In the genomic region with DNA sequence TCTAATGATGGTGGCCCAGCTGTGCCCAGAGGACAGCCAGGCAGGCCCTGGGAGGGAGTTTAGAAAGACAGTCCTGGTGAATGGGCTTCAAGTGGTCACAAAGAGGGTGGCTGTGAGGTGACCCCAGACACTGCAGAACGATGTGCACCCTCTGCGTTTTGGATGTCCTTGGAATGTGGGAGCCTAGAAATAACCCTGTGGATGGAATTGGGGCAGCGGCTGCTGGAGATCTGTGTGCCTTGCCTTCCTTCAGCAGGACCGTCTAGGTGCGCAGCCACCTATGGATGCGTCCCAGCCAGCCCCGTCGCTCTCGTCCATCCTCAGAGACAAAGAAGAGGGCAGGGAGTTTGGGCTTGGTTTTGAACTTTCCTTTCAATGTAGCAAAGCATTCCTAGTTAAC, we compare ENCODE assay signal across 1 cellular context.
TF ChIP-seq lines count a peak whose summit lies in the region.

No MANE protein-coding gene starts in this region.

TF ChIP-seq in WTC11, 78 proteins besides CTCF, POLR2A, EP300 and RAD21 (continued from another document):
- no peak for TF ChIP-seq NFE2L1 (CRISPR knock-in tag; IDR thresholded peaks at IDR 0.05)
- TF ChIP-seq TCF7 (CRISPR knock-in tag; IDR thresholded peaks at IDR 0.05; ENCODE audit: low read depth) = no peak
- no peak for TF ChIP-seq NR3C1 (CRISPR knock-in tag; conservative IDR thresholded peaks at IDR 0.05; ENCODE audit: low read depth)
- TF ChIP-seq PRRX2 (CRISPR knock-in tag; IDR thresholded peaks at IDR 0.05) = no peak
- TF ChIP-seq, protein P1, sequence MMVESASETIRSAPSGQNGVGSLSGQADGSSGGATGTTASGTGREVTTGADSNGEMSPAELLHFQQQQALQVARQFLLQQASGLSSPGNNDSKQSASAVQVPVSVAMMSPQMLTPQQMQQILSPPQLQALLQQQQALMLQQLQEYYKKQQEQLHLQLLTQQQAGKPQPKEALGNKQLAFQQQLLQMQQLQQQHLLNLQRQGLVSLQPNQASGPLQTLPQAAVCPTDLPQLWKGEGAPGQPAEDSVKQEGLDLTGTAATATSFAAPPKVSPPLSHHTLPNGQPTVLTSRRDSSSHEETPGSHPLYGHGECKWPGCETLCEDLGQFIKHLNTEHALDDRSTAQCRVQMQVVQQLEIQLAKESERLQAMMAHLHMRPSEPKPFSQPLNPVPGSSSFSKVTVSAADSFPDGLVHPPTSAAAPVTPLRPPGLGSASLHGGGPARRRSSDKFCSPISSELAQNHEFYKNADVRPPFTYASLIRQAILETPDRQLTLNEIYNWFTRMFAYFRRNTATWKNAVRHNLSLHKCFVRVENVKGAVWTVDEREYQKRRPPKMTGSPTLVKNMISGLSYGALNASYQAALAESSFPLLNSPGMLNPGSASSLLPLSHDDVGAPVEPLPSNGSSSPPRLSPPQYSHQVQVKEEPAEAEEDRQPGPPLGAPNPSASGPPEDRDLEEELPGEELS (CRISPR knock-in tag; IDR thresholded peaks at IDR 0.05) = no peak
- TF ChIP-seq GABPB1 (CRISPR knock-in tag; IDR thresholded peaks at IDR 0.05) = no peak
